1 cellular context compared by ENCODE assay signal in genomic region chr12:19893514-19893913, GRCh38.
TF ChIP-seq lines count a peak whose summit lies in the region.

No MANE protein-coding gene starts in this region.

TF ChIP-seq in GM23338, 12 proteins besides CTCF, POLR2A, EP300 and RAD21 (continued from another document):
- no peak for TF ChIP-seq ZNF462 (CRISPR knock-in tag; IDR thresholded peaks at IDR 0.05)
- no peak for TF ChIP-seq EZH2 (IDR thresholded peaks at IDR 0.05; ENCODE audit: low read depth, unreplicated experiment)
TF ChIP-seq in GM23338: peak in this region for 0.
